Comparison of ENCODE assay signal across 9 cellular contexts in genomic region chr1:200226268-200226968, GRCh38.
DNase-seq lines count a peak whose midpoint lies in the region; ATAC-seq and TF ChIP-seq lines count a peak whose summit lies in the region.
"Had no signal": no experiment of that assay in that cellular context is flagged by ENCODE, and none has a peak within 500 bp of the region (broad histone marks: within the 10 kb centered on the region; RNA-seq: fewer than 3 reads in every experiment).

No MANE protein-coding gene starts in this region.

- ATAC-seq in HG03342 (IDR thresholded peaks at IDR 0.05; ENCODE audit: unreplicated experiment) (no peak), upper lobe of left lung (ENCODE audit: low FRiP score in 2 of 2) (no peak)

- peak overlapping the region in 1 of 11 experiments; percentile 6; a peak in 2 of 22 replicates for H3K9ac ChIP-seq in BLaER1 treated with 17β-estradiol and CSF1 and Interleukin-3, amounts not matched to agents 10 nM and 100 nM
- H3K9ac ChIP-seq in Loucy (ENCODE audit: low read depth, low read length, poor library complexity, severe bottlenecking) = no peak overlapping the region

- WGBS in upper lobe of left lung, 2 donors = 38 to 45% methylated on average over 11 of the region's 11 CpGs

- no peaks in the 10 kb centered on the region for H3K79me2 ChIP-seq in Loucy (ENCODE audit: insufficient read depth, low read length)

- H3K4me2 ChIP-seq in BLaER1 treated with 17β-estradiol and CSF1 and Interleukin-3, amounts not matched to agents 10 nM and 100 nM = peak overlapping the region in 9 of 11 experiments; percentile 5 to 82 (median 58); a peak in 14 of 22 replicates
- H3K4me2 ChIP-seq in Loucy (ENCODE audit: low read depth, low read length, poor library complexity, severe bottlenecking) = peak overlapping the region; percentile 59

- no peaks in the 10 kb centered on the region for H3K36me3 ChIP-seq in BLaER1 treated with 17β-estradiol and CSF1 and Interleukin-3, amounts not matched to agents 10 nM and 100 nM
- H3K36me3 ChIP-seq in Loucy (ENCODE audit: insufficient read depth, low read length) (no peaks in the 10 kb centered on the region), upper lobe of left lung (no peaks in the 10 kb centered on the region)

- no peak for TF ChIP-seq POLR2A in upper lobe of left lung (IDR thresholded peaks at IDR 0.05)

- H3K4me3 ChIP-seq in BLaER1 treated with 17β-estradiol and CSF1 and Interleukin-3, amounts not matched to agents 10 nM and 100 nM = no peak overlapping the region
- peak overlapping the region; percentile 40 for H3K4me3 ChIP-seq in Loucy (ENCODE audit: low read length, poor library complexity, severe bottlenecking)
- no peak overlapping the region for H3K4me3 ChIP-seq in upper lobe of left lung

- H3K27ac ChIP-seq in BLaER1 treated with 17β-estradiol and CSF1 and Interleukin-3, amounts not matched to agents 10 nM and 100 nM = peak overlapping the region in 3 of 11 experiments; percentile 23 to 59 (median 54); a peak in 6 of 22 replicates
- no peak overlapping the region for H3K27ac ChIP-seq in upper lobe of left lung

- no peaks in the 10 kb centered on the region for H3K9me3 ChIP-seq in BLaER1 treated with 17β-estradiol and CSF1 and Interleukin-3, amounts not matched to agents 10 nM and 100 nM (replicated peaks in 1 of 11)
- H3K9me3 ChIP-seq in Loucy (ENCODE audit: insufficient read depth, low read depth, low read length) (no peaks in the 10 kb centered on the region), upper lobe of left lung (no peaks in the 10 kb centered on the region)

- H4K20me1 ChIP-seq in BLaER1 treated with 17β-estradiol and CSF1 and Interleukin-3, amounts not matched to agents 10 nM and 100 nM = no peaks in the 10 kb centered on the region
- no peaks in the 10 kb centered on the region for H4K20me1 ChIP-seq in Loucy (ENCODE audit: insufficient read depth, low read length, poor library complexity, severe bottlenecking)

- peak; percentile 68 for DNase-seq in activated effector memory CD4-positive, alpha-beta T cell treated with anti-CD3 and anti-CD28 coated beads, Interleukin-2, amount 50 U/mL, for 16 hours
- DNase-seq in myocyte (ENCODE audit: low read depth) (peak; percentile 6), activated gamma-delta T cell (lab: John Stamatoyannopoulos, UW) (no peak), upper lobe of left lung (no peak), SW 1271 (lab: John Stamatoyannopoulos, UW) (no peak)
- DNase-seq: NCI-H446 had no signal

- TF ChIP-seq CTCF in Loucy (conservative IDR thresholded peaks at IDR 0.05; ENCODE audit: low read length) = no peak
- TF ChIP-seq CTCF in upper lobe of left lung (IDR thresholded peaks at IDR 0.05) = no peak

- no peaks in the 10 kb centered on the region for H3K9me2 ChIP-seq in Loucy (replicated peaks; ENCODE audit: low read depth, low read length)

- H3K4me1 ChIP-seq in BLaER1 treated with 17β-estradiol and CSF1 and Interleukin-3, amounts not matched to agents 10 nM and 100 nM = peaks cover 0 to 57% (median 11%) of the 10 kb centered on the region in 10 experiments; a peak in 15 of 20 replicates
- peaks cover 11% of the 10 kb centered on the region for H3K4me1 ChIP-seq in Loucy (ENCODE audit: insufficient read depth, low read length, poor library complexity, severe bottlenecking)
- peaks cover 0 to 12% (median 7%) of the 10 kb centered on the region in 4 donors for H3K4me1 ChIP-seq in upper lobe of left lung

- H2AFZ ChIP-seq in Loucy (ENCODE audit: low read length) = no peak overlapping the region

- no peaks in the 10 kb centered on the region for H3K27me3 ChIP-seq in BLaER1 treated with 17β-estradiol and CSF1 and Interleukin-3, amounts not matched to agents 10 nM and 100 nM
- H3K27me3 ChIP-seq in Loucy (ENCODE audit: insufficient read depth, low read length, poor library complexity, severe bottlenecking) = peaks cover 3% of the 10 kb centered on the region
- H3K27me3 ChIP-seq in upper lobe of left lung = no peaks in the 10 kb centered on the region

- no peak for TF ChIP-seq EP300 in upper lobe of left lung (IDR thresholded peaks at IDR 0.05)

- no peaks in the 10 kb centered on the region for H3F3A ChIP-seq in Loucy (ENCODE audit: low read depth)

Comparison
In these comparisons a context has a peak if more than half of its experiments do, and no peak if none do; other contexts are left out.
1. DNase-seq: peak in activated effector memory CD4-positive, alpha-beta T cell treated with anti-CD3 and anti-CD28 coated beads, Interleukin-2, amount 50 U/mL, for 16 hours (single experiment) and myocyte (single experiment); none in activated gamma-delta T cell (single experiment), upper lobe of left lung (0 of 2) and SW 1271 (0 of 2).